In the genomic region with DNA sequence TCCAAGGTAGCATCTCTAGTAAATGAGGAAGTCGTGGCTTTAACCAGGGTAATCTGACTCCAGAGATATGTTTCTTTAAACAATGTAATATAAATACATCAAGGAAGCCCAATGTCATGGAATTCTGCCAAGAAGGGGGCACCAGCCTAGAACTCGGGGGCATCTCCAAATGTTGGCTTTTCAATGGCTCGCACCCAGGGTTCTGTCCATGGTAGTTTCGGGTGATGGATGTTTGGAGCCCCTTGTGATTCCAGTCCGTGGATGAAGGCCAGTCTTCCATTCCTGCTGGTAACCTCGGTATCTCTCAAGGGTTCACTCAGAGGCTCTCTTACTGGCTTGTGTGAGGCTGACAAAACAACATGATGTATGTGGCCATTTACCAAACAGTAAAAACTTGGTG, we compare ENCODE assay signal across 3 cellular contexts.
TF ChIP-seq lines count a peak whose summit lies in the region.

No MANE protein-coding gene starts in this region.

TF ChIP-seq in SK-N-SH, 30 proteins besides CTCF, POLR2A, EP300 and RAD21 (continued from another document):
- TF ChIP-seq REST (IDR thresholded peaks at IDR 0.05; ENCODE audit: low read depth, low read length) = peak; percentile 70; the same call in 1 of the 2 replicates

TF ChIP-seq in SK-N-SH treated with all-trans-retinoic acid at 6 μM for 48 hours, 23 proteins besides CTCF, POLR2A, EP300 and RAD21 (continued from another document):
- TF ChIP-seq, protein P1, sequence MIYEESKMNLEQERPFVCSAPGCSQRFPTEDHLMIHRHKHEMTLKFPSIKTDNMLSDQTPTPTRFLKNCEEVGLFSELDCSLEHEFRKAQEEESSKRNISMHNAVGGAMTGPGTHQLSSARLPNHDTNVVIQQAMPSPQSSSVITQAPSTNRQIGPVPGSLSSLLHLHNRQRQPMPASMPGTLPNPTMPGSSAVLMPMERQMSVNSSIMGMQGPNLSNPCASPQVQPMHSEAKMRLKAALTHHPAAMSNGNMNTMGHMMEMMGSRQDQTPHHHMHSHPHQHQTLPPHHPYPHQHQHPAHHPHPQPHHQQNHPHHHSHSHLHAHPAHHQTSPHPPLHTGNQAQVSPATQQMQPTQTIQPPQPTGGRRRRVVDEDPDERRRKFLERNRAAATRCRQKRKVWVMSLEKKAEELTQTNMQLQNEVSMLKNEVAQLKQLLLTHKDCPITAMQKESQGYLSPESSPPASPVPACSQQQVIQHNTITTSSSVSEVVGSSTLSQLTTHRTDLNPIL (CRISPR knock-in tag; IDR thresholded peaks at IDR 0.05; ENCODE audit: low read depth) = no peak
- no peak for TF ChIP-seq ZFP30 (CRISPR knock-in tag; IDR thresholded peaks at IDR 0.05)
- no peak for TF ChIP-seq CSRNP3 (CRISPR knock-in tag; IDR thresholded peaks at IDR 0.05)
- TF ChIP-seq, protein P2, sequence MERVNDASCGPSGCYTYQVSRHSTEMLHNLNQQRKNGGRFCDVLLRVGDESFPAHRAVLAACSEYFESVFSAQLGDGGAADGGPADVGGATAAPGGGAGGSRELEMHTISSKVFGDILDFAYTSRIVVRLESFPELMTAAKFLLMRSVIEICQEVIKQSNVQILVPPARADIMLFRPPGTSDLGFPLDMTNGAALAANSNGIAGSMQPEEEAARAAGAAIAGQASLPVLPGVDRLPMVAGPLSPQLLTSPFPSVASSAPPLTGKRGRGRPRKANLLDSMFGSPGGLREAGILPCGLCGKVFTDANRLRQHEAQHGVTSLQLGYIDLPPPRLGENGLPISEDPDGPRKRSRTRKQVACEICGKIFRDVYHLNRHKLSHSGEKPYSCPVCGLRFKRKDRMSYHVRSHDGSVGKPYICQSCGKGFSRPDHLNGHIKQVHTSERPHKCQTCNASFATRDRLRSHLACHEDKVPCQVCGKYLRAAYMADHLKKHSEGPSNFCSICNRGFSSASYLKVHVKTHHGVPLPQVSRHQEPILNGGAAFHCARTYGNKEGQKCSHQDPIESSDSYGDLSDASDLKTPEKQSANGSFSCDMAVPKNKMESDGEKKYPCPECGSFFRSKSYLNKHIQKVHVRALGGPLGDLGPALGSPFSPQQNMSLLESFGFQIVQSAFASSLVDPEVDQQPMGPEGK (CRISPR knock-in tag; IDR thresholded peaks at IDR 0.05; ENCODE audit: borderline replicate concordance) = no peak
- TF ChIP-seq OSR1 (CRISPR knock-in tag; IDR thresholded peaks at IDR 0.05) = no peak
- no peak for TF ChIP-seq BACH2 (CRISPR knock-in tag; IDR thresholded peaks at IDR 0.05; ENCODE audit: borderline replicate concordance)
- TF ChIP-seq GLIS3 (CRISPR knock-in tag; IDR thresholded peaks at IDR 0.05) = no peak
- no peak for TF ChIP-seq ZFP3 (CRISPR knock-in tag; IDR thresholded peaks at IDR 0.05)
- TF ChIP-seq ISL1 (CRISPR knock-in tag; IDR thresholded peaks at IDR 0.05) = no peak
- TF ChIP-seq TOX (CRISPR knock-in tag; IDR thresholded peaks at IDR 0.05; ENCODE audit: borderline replicate concordance) = no peak
- no peak for TF ChIP-seq RARB (CRISPR knock-in tag; IDR thresholded peaks at IDR 0.05)
- TF ChIP-seq ARNTL (CRISPR knock-in tag; IDR thresholded peaks at IDR 0.05; ENCODE audit: borderline replicate concordance, low read depth) = no peak
- TF ChIP-seq ZNF70 (CRISPR knock-in tag; IDR thresholded peaks at IDR 0.05) = no peak

TF ChIP-seq in GM23338, 12 proteins besides CTCF, POLR2A, EP300 and RAD21:
- TF ChIP-seq REST (IDR thresholded peaks at IDR 0.05; ENCODE audit: unreplicated experiment) (peak; percentile 53), POLR2AphosphoS5 (IDR thresholded peaks at IDR 0.05; ENCODE audit: low read depth) (no peak)
